ENCODE assay signal across 13 cellular contexts in genomic region chr20:26167499-26167898, GRCh38.
DNase-seq lines count a peak whose midpoint lies in the region; ATAC-seq and TF ChIP-seq lines count a peak whose summit lies in the region.
"Had no signal": no experiment of that assay in that cellular context is flagged by ENCODE, and none has a peak within 500 bp of the region (broad histone marks: within the 10 kb centered on the region; RNA-seq: fewer than 3 reads in every experiment).

No MANE protein-coding gene starts in this region.

- TF ChIP-seq CTCF in brain microvascular endothelial cell (IDR thresholded peaks at IDR 0.05; ENCODE audit: low read depth, low read length, missing control alignments) = no peak
- TF ChIP-seq CTCF in RWPE1 (conservative IDR thresholded peaks at IDR 0.05; ENCODE audit: low read depth) = no peak

- CTCF ChIA-PET in RWPE1 (lab: Yijun Ruan, JAX) = no interaction called here

- no peak overlapping the region for H3K4me3 ChIP-seq in brain microvascular endothelial cell (ENCODE audit: low read depth, low read length)
- H3K4me3 ChIP-seq: heart right ventricle had no signal

- peak; percentile 45 for DNase-seq in A172 (ENCODE audit: low spot score)
- peak; percentile 11 for DNase-seq in HPDE6-E6E7 (ENCODE audit: extremely low spot score)
- DNase-seq in brain microvascular endothelial cell = no peak
- DNase-seq in iris pigment epithelial cell (ENCODE audit: low read depth) = peak; percentile 22
- DNase-seq in activated T-cell treated with anti-CD3 and anti-CD28 coated beads, Interleukin-2, amount 50 U/mL, for 1 hour = no peak
- no peak for DNase-seq in RWPE1 (ENCODE audit: low spot score)
- no peak for DNase-seq in stimulated activated naive CD4-positive, alpha-beta T cell (lab: John Stamatoyannopoulos, UW)
- DNase-seq: 8988T; activated naive CD4-positive, alpha-beta T cell; GF-D8; heart right ventricle; stimulated activated CD4-positive, alpha-beta T cell treated with anti-CD3 and anti-CD28 coated beads, Interleukin-12 subunit alpha, Interleukin-12 subunit beta, amount 100 ng/mL, for 4 hours had no signal

- no peaks in the 10 kb centered on the region for H3K36me3 ChIP-seq in brain microvascular endothelial cell (replicated peaks)
- H3K36me3 ChIP-seq: heart right ventricle had no signal

- in situ Hi-C loops in brain microvascular endothelial cell (cut with HindIII; ENCODE audit: low pct_ligation_motif_present, low sequenced_read_pairs) = no loop called here

- H3K27ac ChIP-seq in brain microvascular endothelial cell = peak overlapping the region; percentile 65
- H3K27ac ChIP-seq in RWPE1 = no peak overlapping the region
- H3K27ac ChIP-seq: heart right ventricle had no signal

- POLR2A ChIA-PET in RWPE1 (lab: Yijun Ruan, JAX; ENCODE audit: low non-redundant PET) = no interaction called here

- H3K27me3 ChIP-seq in brain microvascular endothelial cell (replicated peaks) = no peaks in the 10 kb centered on the region
- H3K27me3 ChIP-seq: heart right ventricle had no signal

- ATAC-seq in GM21526 (IDR thresholded peaks at IDR 0.05; ENCODE audit: low FRiP score, unreplicated experiment) = no peak
- ATAC-seq: heart right ventricle had no signal

Comparison
In these comparisons a context has a peak if more than half of its experiments do, and no peak if none do; other contexts are left out.
1. DNase-seq: peak in A172 (single experiment), HPDE6-E6E7 (single experiment) and iris pigment epithelial cell (single experiment); none in brain microvascular endothelial cell (single experiment), activated T-cell treated with anti-CD3 and anti-CD28 coated beads, Interleukin-2, amount 50 U/mL, for 1 hour (single experiment), RWPE1 (single experiment) and stimulated activated naive CD4-positive, alpha-beta T cell (0 of 6).